8 cellular contexts compared by ENCODE assay signal in genomic region chr10:78972947-78973900, GRCh38.
A peak's percentile ranks its signal among the peaks of the same experiment; 100 is the strongest.
DNase-seq lines count a peak whose midpoint lies in the region; ATAC-seq and TF ChIP-seq lines count a peak whose summit lies in the region.

No MANE protein-coding gene starts in this region.

- TF ChIP-seq CTCF in Calu3 (IDR thresholded peaks at IDR 0.05; ENCODE audit: unreplicated experiment) = no peak
- TF ChIP-seq CTCF in OCI-LY3 (IDR thresholded peaks at IDR 0.05; ENCODE audit: low read depth, low read length) = no peak
- no peak for TF ChIP-seq CTCF in epithelial cell of proximal tubule (conservative IDR thresholded peaks at IDR 0.05; ENCODE audit: low read depth, low read length)
- TF ChIP-seq CTCF in mucosa of descending colon (IDR thresholded peaks at IDR 0.05) = no peak

- no peaks in the 10 kb centered on the region for H3K9me3 Mint-ChIP-seq in Calu3 (ENCODE audit: low read depth, unreplicated experiment)

- ATAC-seq in GM21528 (IDR thresholded peaks at IDR 0.05; ENCODE audit: low FRiP score, unreplicated experiment) (peak; percentile 89), mucosa of descending colon (peak; percentile 83)

- H3K9me3 ChIP-seq in OCI-LY3 (ENCODE audit: insufficient read depth, low read length) = no peaks in the 10 kb centered on the region
- H3K9me3 ChIP-seq in mucosa of descending colon = no peaks in the 10 kb centered on the region

- no peak overlapping the region for H3K27ac ChIP-seq in OCI-LY3 (ENCODE audit: low read length)

- peak; percentile 88 for DNase-seq in Calu3
- DNase-seq in HuH-7 (ENCODE audit: low spot score) = peak; percentile 90
- peak; percentile 67 for DNase-seq in activated T-cell treated with anti-CD3 and anti-CD28 coated beads, Interleukin-2, amount 50 U/mL, for 1 hour
- DNase-seq in epithelial cell of proximal tubule (ENCODE audit: low read depth) = peak; percentile 65
- peak; percentile 78 to 84 (median 79) for DNase-seq in mucosa of descending colon
- DNase-seq in stimulated activated CD8-positive, alpha-beta memory T cell treated with anti-CD3 and anti-CD28 coated beads, Interleukin-2, amount 100 ng/mL, for 48 hours (ENCODE audit: low read depth in 2 of 2) = peak; percentile 64 to 69

- H3K4me3 ChIP-seq in OCI-LY3 (ENCODE audit: low read length) (peak overlapping the region; percentile 80), epithelial cell of proximal tubule (ENCODE audit: low read depth, low read length) (peak overlapping the region; percentile 53), mucosa of descending colon (no peak overlapping the region)

- BruUV-seq in Calu3 (replicated peaks; lab: Mats Ljungman, UMichigan) = TSS peak; percentile 83

- intact Hi-C loops in Calu3 (cut with micrococcal nuclease; ENCODE audit: unreplicated experiment) (loop anchor here (5.0 to 10.0 kb wide), 3 partner anchors 99 to 224 kb away; no protein-coding TSS in a partner anchor), mucosa of descending colon (cut with DNase I, micrococcal nuclease) (loop anchor here (10.0 kb wide), 1 partner anchor 92 kb away; the partner anchor contains the start of gene ZMIZ1 (in 2 of the 2))

- H3K4me3 Mint-ChIP-seq in Calu3 (ENCODE audit: low read depth, unreplicated experiment) = peak overlapping the region; percentile 65

- H3K4me1 ChIP-seq in OCI-LY3 (ENCODE audit: low read length) (peaks cover 6% of the 10 kb centered on the region), mucosa of descending colon (ENCODE audit: low read depth) (peaks cover 14% of the 10 kb centered on the region)

- peak overlapping the region; percentile 93 for H3K27ac Mint-ChIP-seq in Calu3 (ENCODE audit: unreplicated experiment)

- no peaks in the 10 kb centered on the region for H3K27me3 Mint-ChIP-seq in Calu3 (ENCODE audit: unreplicated experiment)

- CTCF ChIA-PET in Calu3 (lab: Charles Lee) = interaction anchor here (0.6 to 2.5 kb wide), 11 partner anchors 8 to 1829 kb away, joined by 3 to 24 read pairs (median 5); no protein-coding TSS in a partner anchor

- H3K4me2 ChIP-seq in OCI-LY3 (ENCODE audit: low read length) = peak overlapping the region; percentile 97

- peaks cover 65% of the 10 kb centered on the region for H3K4me1 Mint-ChIP-seq in Calu3 (ENCODE audit: low read depth, unreplicated experiment)

- peak overlapping the region; percentile 64; the same call in 1 of the 2 replicates for H3K9ac ChIP-seq in OCI-LY3 (ENCODE audit: low read length)

- no peaks in the 10 kb centered on the region for H3K79me2 ChIP-seq in OCI-LY3 (ENCODE audit: low read length)

- peaks cover 43% of the 10 kb centered on the region for H3K36me3 Mint-ChIP-seq in Calu3 (ENCODE audit: insufficient read depth, unreplicated experiment)

- H4K20me1 ChIP-seq in OCI-LY3 (ENCODE audit: insufficient read depth, low read length) = no peaks in the 10 kb centered on the region

- H3K36me3 ChIP-seq in OCI-LY3 (replicated peaks; ENCODE audit: low read depth, low read length) (no peaks in the 10 kb centered on the region), mucosa of descending colon (ENCODE audit: low read depth) (no peaks in the 10 kb centered on the region)

- H3K27me3 ChIP-seq in OCI-LY3 (ENCODE audit: low read depth, low read length) = no peaks in the 10 kb centered on the region

- H2AFZ ChIP-seq in OCI-LY3 (ENCODE audit: low read depth, low read length) = no peak overlapping the region
